22 cellular contexts compared by ENCODE assay signal in genomic region chr9:35862328-35862727, GRCh38. TPM values are rescaled to one million over a fixed set of nuclear protein-coding genes. Genes with fewer than 3 reads are reported as not detected.
DNase-seq lines count a peak whose midpoint lies in the region; ATAC-seq and TF ChIP-seq lines count a peak whose summit lies in the region.
"Had no signal": no experiment of that assay in that cellular context is flagged by ENCODE, and none has a peak within 500 bp of the region (broad histone marks: within the 10 kb centered on the region; RNA-seq: fewer than 3 reads in every experiment).

No MANE protein-coding gene starts in this region.

- H3K27me3 ChIP-seq in H7 (ENCODE audit: control insufficient read depth, insufficient read depth, low read length) (peaks cover 2% of the 10 kb centered on the region; the same call in 1 of the 2 replicates), esophagus muscularis mucosa (peaks cover 0 to under 1% (median 0%) of the 10 kb centered on the region in 4 donors), aorta (ENCODE audit: control insufficient read depth in 1 of 2, insufficient read depth in 2 of 2, low read length in 1 of 2) (no peaks in the 10 kb centered on the region)

- TF ChIP-seq EP300 in esophagus muscularis mucosa (IDR thresholded peaks at IDR 0.05) = no peak

- H3K4me1 ChIP-seq in esophagus muscularis mucosa (peaks cover 3 to 13% (median 10%) of the 10 kb centered on the region in 4 donors), aorta (ENCODE audit: control insufficient read depth in 1 of 2, insufficient read depth in 2 of 2, low read length in 2 of 2) (no peaks in the 10 kb centered on the region)
- H3K4me1 ChIP-seq: A549 had no signal

- no peak overlapping the region for H3K27ac ChIP-seq in esophagus muscularis mucosa (replicated peaks in 1 of 4)
- H3K27ac ChIP-seq in aorta (ENCODE audit: low read depth in 1 of 2, low read length in 2 of 2) = no peak overlapping the region
- H3K27ac ChIP-seq: A549 had no signal

- TF ChIP-seq POLR2A in esophagus muscularis mucosa (IDR thresholded peaks at IDR 0.05; ENCODE audit: low read depth) = no peak

- peak; percentile 7 for ATAC-seq in aorta (ENCODE audit: low FRiP score)
- ATAC-seq: A549, GM23338 had no signal

- DNase-seq in activated CD8-positive, alpha-beta memory T cell treated with anti-CD3 and anti-CD28 coated beads for 24 hours = peak; percentile 24
- DNase-seq in activated CD8-positive, alpha-beta memory T cell treated with anti-CD3 and anti-CD28 coated beads, Interleukin-2, amount 50 U/mL, for 4 hours = no peak
- DNase-seq in H7 (peak; percentile 6), esophagus muscularis mucosa (ENCODE audit: extremely low spot score) (peak; percentile 53), aorta (no peak), HuH-7.5 (ENCODE audit: low spot score) (no peak), hepatic stellate cell (ENCODE audit: low spot score) (no peak)
- DNase-seq: 8988T; ACHN; C1 segment of cervical spinal cord; Calu3; CD4-positive, alpha-beta memory T cell; COR-L47; DMS53; DMS79 treated with DMSO at 0.1 percent for 48 hours; GF-D8; HCEC 1CT had no signal

- H3K36me3 ChIP-seq in H7 (replicated peaks; ENCODE audit: control insufficient read depth, insufficient read depth, low read length) (no peaks in the 10 kb centered on the region), esophagus muscularis mucosa (no peaks in the 10 kb centered on the region), aorta (ENCODE audit: control insufficient read depth in 1 of 2, insufficient read depth in 2 of 2, low read length in 1 of 2) (no peaks in the 10 kb centered on the region)

- WGBS in esophagus muscularis mucosa = 91% methylated on average over 4 of the region's 4 CpGs
- WGBS in aorta, 2 donors = 88 to 92% methylated on average over 4 of the region's 4 CpGs

- H3K4me3 ChIP-seq in H7 (ENCODE audit: insufficient read depth, low read depth, low read length) (no peak overlapping the region), esophagus muscularis mucosa (no peak overlapping the region), aorta (ENCODE audit: low read length in 2 of 2) (no peak overlapping the region)
- H3K4me3 ChIP-seq: A549, GM23338 had no signal

- H3K9me3 ChIP-seq in esophagus muscularis mucosa (no peaks in the 10 kb centered on the region), aorta (ENCODE audit: control insufficient read depth, low read length) (no peaks in the 10 kb centered on the region)
- H3K9me3 ChIP-seq: A549 had no signal

- intact Hi-C loops in esophagus muscularis mucosa (cut with DNase I) (no loop called here), aorta (cut with DNase I) (no loop called here)

- TF ChIP-seq CTCF in esophagus muscularis mucosa (IDR thresholded peaks at IDR 0.05) = no peak

RNA-seq across cellular contexts. Expression of gene OR13J1, which starts 7.9 kb away (rescaled TPM):
- not detected in 2 replicates for total RNA-seq in H7 (2014; rRNA removed; shearing (Covaris generic))
- total RNA-seq in esophagus muscularis mucosa (not detected), aorta (not detected)
- polyA plus RNA-seq in aorta = not detected
- total RNA-seq: Calu3; CD4-positive, alpha-beta memory T cell; Daoy; G401; GM23338 had no signal
- polyA plus RNA-seq: A549; BJ; CD4-positive, alpha-beta memory T cell had no signal

RNA-seq across cellular contexts. Expression of gene TMEM8B, which starts 33.3 kb away (rescaled TPM):
- total RNA-seq in H7 (2014; rRNA removed; shearing (Covaris generic)) = 2.0 and 3.1 TPM in 2 replicates
- total RNA-seq in esophagus muscularis mucosa (10 to 100 TPM in 3 of 4 donors, 1 to 10 TPM in 1; 10.0 to 27.0 (median 20.3) TPM), aorta (10 to 100 TPM; 16.3 to 20.8 TPM)
- 10 to 100 TPM in 1 of 2 donors, 1 to 10 TPM in 1; 6.8 to 31.2 TPM for polyA plus RNA-seq in aorta

RNA-seq across cellular contexts. Expression of gene FAM221B, which starts 33.8 kb away (rescaled TPM):
- not detected in 2 replicates for total RNA-seq in H7 (2014; rRNA removed; shearing (Covaris generic))
- not detected for total RNA-seq in esophagus muscularis mucosa
- total RNA-seq in aorta = not detected
- under 1 TPM in 1 of 2 donors, not detected in 1; 0.13 TPM for polyA plus RNA-seq in aorta
- total RNA-seq: Calu3; CD4-positive, alpha-beta memory T cell; Daoy; G401; GM23338 had no signal
- polyA plus RNA-seq: A549; BJ; CD4-positive, alpha-beta memory T cell had no signal

RNA-seq across cellular contexts. Expression of gene HRCT1, which starts 43.7 kb away (rescaled TPM):
- total RNA-seq in H7 (2014; rRNA removed; shearing (Covaris generic)) = 0.21 TPM in 1 of 2 replicates, not detected in the other
- 10 to 100 TPM in 2 of 4 donors, 1 to 10 TPM in 2; 3.7 to 53.0 (median 15.6) TPM for total RNA-seq in esophagus muscularis mucosa
- 10 to 100 TPM; 14.2 to 23.1 TPM for total RNA-seq in aorta
- 10 to 100 TPM; 17.4 to 25.7 TPM for polyA plus RNA-seq in aorta
- total RNA-seq: CD4-positive, alpha-beta memory T cell; G401; GM23338 had no signal
- polyA plus RNA-seq: CD4-positive, alpha-beta memory T cell; GM23338 had no signal

RNA-seq across cellular contexts. Expression of gene SPAAR, which starts 47.0 kb away (rescaled TPM):
- 0.07 TPM in 1 of 2 replicates, not detected in the other for total RNA-seq in H7 (2014; rRNA removed; shearing (Covaris generic))
- 1 to 10 TPM; 2.1 to 5.7 (median 2.8) TPM for total RNA-seq in esophagus muscularis mucosa
- 1 to 10 TPM; 4.0 to 4.5 TPM for total RNA-seq in aorta
- polyA plus RNA-seq in aorta = under 1 TPM in 1 of 2 donors, not detected in 1; 0.82 TPM
- total RNA-seq: Calu3; CD4-positive, alpha-beta memory T cell; Daoy; GM23338 had no signal
- polyA plus RNA-seq: A549; CD4-positive, alpha-beta memory T cell; GM23338 had no signal

Comparison
In these comparisons a context has a peak if more than half of its experiments do, and no peak if none do; other contexts are left out.
1. DNase-seq: peak in activated CD8-positive, alpha-beta memory T cell treated with anti-CD3 and anti-CD28 coated beads for 24 hours (single experiment), H7 (single experiment) and esophagus muscularis mucosa (single experiment); none in activated CD8-positive, alpha-beta memory T cell treated with anti-CD3 and anti-CD28 coated beads, Interleukin-2, amount 50 U/mL, for 4 hours (single experiment), aorta (0 of 2), HuH-7.5 (single experiment) and hepatic stellate cell (single experiment).